In the genomic region with DNA sequence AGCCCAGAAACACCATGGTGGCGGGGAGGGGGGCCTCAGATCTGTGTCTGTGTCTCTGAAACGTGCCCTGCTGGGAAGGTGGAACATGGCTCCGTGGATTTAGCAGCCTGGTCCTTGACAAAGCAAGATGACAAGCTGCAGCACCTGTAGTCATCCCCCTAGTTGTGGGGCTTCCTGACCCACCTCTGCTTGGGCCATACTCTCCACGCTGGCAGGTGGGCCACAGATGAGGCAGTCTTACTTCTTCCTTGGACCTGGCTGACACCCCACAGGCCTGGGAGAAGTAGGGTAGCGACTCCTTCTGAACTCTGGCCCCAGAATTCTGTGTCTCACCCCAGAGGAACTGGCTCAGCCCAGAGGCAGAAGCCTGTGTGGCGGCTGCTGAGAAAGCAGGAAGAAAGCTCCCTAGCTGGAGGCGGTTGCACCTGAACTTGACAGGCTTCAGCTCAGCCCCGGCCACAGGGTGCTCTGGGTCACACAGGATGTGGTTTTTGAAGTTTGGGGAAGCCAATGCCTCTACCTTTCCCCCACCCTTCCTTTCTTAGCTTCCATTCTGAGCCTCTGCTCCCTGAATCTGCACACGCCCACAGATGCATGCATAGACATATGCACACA, we compare ENCODE assay signal across 8 cellular contexts.
A peak's percentile ranks its signal among the peaks of the same experiment; 100 is the strongest.
DNase-seq lines count a peak whose midpoint lies in the region; ATAC-seq and TF ChIP-seq lines count a peak whose summit lies in the region.

No MANE protein-coding gene starts in this region.

- no TSS peak for BruUV-seq in Calu3 (replicated peaks; lab: Mats Ljungman, UMichigan)

- H3K27me3 ChIP-seq in tibial artery: no peaks in the 10 kb centered on the region

- H3K9me3 ChIP-seq in tibial artery: no peaks in the 10 kb centered on the region

- H3K27me3 Mint-ChIP-seq in Calu3 (ENCODE audit: unreplicated experiment): no peaks in the 10 kb centered on the region

- peaks cover 5% of the 10 kb centered on the region for H3K36me3 Mint-ChIP-seq in Calu3 (ENCODE audit: insufficient read depth, unreplicated experiment)

- H3K4me3 ChIP-seq in tibial artery: no peak overlapping the region

- ATAC-seq in GM21619 (IDR thresholded peaks at IDR 0.05; ENCODE audit: unreplicated experiment): peak; percentile 98

- no peak for TF ChIP-seq CTCF in Calu3 (IDR thresholded peaks at IDR 0.05; ENCODE audit: unreplicated experiment)
- TF ChIP-seq CTCF in tibial artery (IDR thresholded peaks at IDR 0.05): no peak

- H3K9me3 Mint-ChIP-seq in Calu3 (ENCODE audit: low read depth, unreplicated experiment): no peaks in the 10 kb centered on the region

- H3K4me1 Mint-ChIP-seq in Calu3 (ENCODE audit: low read depth, unreplicated experiment): peaks cover 40% of the 10 kb centered on the region

- peaks cover 0 to 4% (median 1%) of the 10 kb centered on the region in 4 donors for H3K4me1 ChIP-seq in tibial artery

- peak; percentile 56 for DNase-seq in Calu3
- DNase-seq in M059J (ENCODE audit: low read depth): peak; percentile 84
- peak; percentile 33 to 42 for DNase-seq in activated T-helper 1 cell treated with anti-CD3 and anti-CD28 coated beads, Interleukin-2, amount 50 U/mL, for 16 hours (ENCODE audit: low read depth in 1 of 2, low spot score in 1 of 2)
- DNase-seq in stimulated activated CD4-positive, alpha-beta T cell treated with anti-CD3 and anti-CD28 coated beads, Interleukin-1b, Interleukin-23, amount 100 ng/mL, for 4 hours (ENCODE audit: low read depth in 2 of 2): peak; percentile 15 to 37
- no peak for DNase-seq in NCI-H524 (lab: John Stamatoyannopoulos, UW)
- DNase-seq in NCI-H345 treated with DMSO at 0.1 percent for 48 hours (lab: John Stamatoyannopoulos, UW; ENCODE audit: unreplicated experiment): no peak
- no peak for DNase-seq in tibial artery

- CTCF ChIA-PET in Calu3 (lab: Charles Lee): interaction anchor here (0.6 to 1.3 kb wide), 4 partner anchors 11 to 304 kb away, joined by 3 to 6 read pairs (median 4); no protein-coding TSS in a partner anchor

- intact Hi-C loops in Calu3 (cut with micrococcal nuclease; ENCODE audit: unreplicated experiment): no loop called here
- intact Hi-C loops in tibial artery (cut with DNase I; ENCODE audit: low total_unique reads): no loop called here

- no peak overlapping the region for H3K27ac ChIP-seq in tibial artery

- peaks cover 0 to 13% (median 0%) of the 10 kb centered on the region in 3 donors for H3K36me3 ChIP-seq in tibial artery

- peak overlapping the region; percentile 68 for H3K27ac Mint-ChIP-seq in Calu3 (ENCODE audit: unreplicated experiment)

- no peak overlapping the region for H3K4me3 Mint-ChIP-seq in Calu3 (ENCODE audit: low read depth, unreplicated experiment)

Comparison
In these comparisons a context has a peak if more than half of its experiments do, and no peak if none do; other contexts are left out.
1. DNase-seq: peak in Calu3 (single experiment), M059J (single experiment), activated T-helper 1 cell treated with anti-CD3 and anti-CD28 coated beads, Interleukin-2, amount 50 U/mL, for 16 hours (2 of 2) and stimulated activated CD4-positive, alpha-beta T cell treated with anti-CD3 and anti-CD28 coated beads, Interleukin-1b, Interleukin-23, amount 100 ng/mL, for 4 hours (2 of 2); none in NCI-H524 (0 of 2), NCI-H345 treated with DMSO at 0.1 percent for 48 hours (single experiment) and tibial artery (0 of 2).